Comparison of ENCODE assay signal across 19 cellular contexts in genomic region chr3:126781406-126781805, GRCh38.
DNase-seq lines count a peak whose midpoint lies in the region; ATAC-seq and TF ChIP-seq lines count a peak whose summit lies in the region.
"Had no signal": no experiment of that assay in that cellular context is flagged by ENCODE, and none has a peak within 500 bp of the region (broad histone marks: within the 10 kb centered on the region; RNA-seq: fewer than 3 reads in every experiment).

No MANE protein-coding gene starts in this region.

- H3K9ac ChIP-seq in IMR-90 (ENCODE audit: low read depth, low read length): no peak overlapping the region

- H3K4me1 ChIP-seq in ACC112 (ENCODE audit: control insufficient read depth, insufficient read depth, low read length, unreplicated experiment) (peaks cover 23% of the 10 kb centered on the region), IMR-90 (ENCODE audit: control insufficient read depth, insufficient read depth, low read length) (peaks cover 15% of the 10 kb centered on the region)

- H3K9me3 ChIP-seq in IMR-90 (ENCODE audit: control insufficient read depth, insufficient read depth, low read length): no peaks in the 10 kb centered on the region
- H3K9me3 ChIP-seq: upper lobe of left lung had no signal

- in situ Hi-C loops in IMR-90 (cut with MboI; ENCODE audit: low sequenced_read_pairs): no loop called here

- TF ChIP-seq RAD21 in IMR-90 (IDR thresholded peaks at IDR 0.05; ENCODE audit: low read length): no peak

- H3K9me3 Mint-ChIP-seq in nephron: no peaks in the 10 kb centered on the region
- H3K9me3 Mint-ChIP-seq: memory B cell had no signal

- peak overlapping the region; percentile 54 for H3K14ac ChIP-seq in IMR-90 (replicated peaks; ENCODE audit: low read depth, low read length)

- H4K5ac ChIP-seq in IMR-90 (ENCODE audit: low read depth, low read length): no peak overlapping the region; the same call in 1 of the 2 replicates

- H2BK20ac ChIP-seq in IMR-90 (ENCODE audit: low read depth, low read length): peak overlapping the region; percentile 51; the same call in 1 of the 2 replicates

- H3K27me3 ChIP-seq in ACC112 (ENCODE audit: insufficient read depth, low read length) (no peaks in the 10 kb centered on the region), IMR-90 (ENCODE audit: control insufficient read depth, insufficient read depth, low read length) (no peaks in the 10 kb centered on the region)
- H3K27me3 ChIP-seq: upper lobe of left lung had no signal

- H3K36me3 ChIP-seq in ACC112 (ENCODE audit: insufficient read depth, low read length) (no peaks in the 10 kb centered on the region), IMR-90 (ENCODE audit: control insufficient read depth, insufficient read depth, low read length) (no peaks in the 10 kb centered on the region)
- H3K36me3 ChIP-seq: upper lobe of left lung had no signal

- no peaks in the 10 kb centered on the region for H3K79me2 ChIP-seq in ACC112 (ENCODE audit: control insufficient read depth, insufficient read depth, low read length, unreplicated experiment)

- peaks cover 8% of the 10 kb centered on the region; the same call in 1 of the 2 replicates for H4K20me1 ChIP-seq in IMR-90 (ENCODE audit: insufficient read depth, low read length)

- H3K9me1 ChIP-seq in IMR-90 (ENCODE audit: insufficient read depth, low read length): peaks cover 13% of the 10 kb centered on the region

- peak overlapping the region; percentile 91 for H2BK5ac ChIP-seq in IMR-90 (ENCODE audit: low read depth, low read length, poor library complexity, severe bottlenecking)

- peak overlapping the region; percentile 35; the same call in 1 of the 2 replicates for H3K56ac ChIP-seq in IMR-90 (ENCODE audit: extremely low read depth, insufficient read depth, low read length)

- no peaks in the 10 kb centered on the region for H3K27me3 Mint-ChIP-seq in nephron (ENCODE audit: low read depth)
- H3K27me3 Mint-ChIP-seq: activated naive CD4-positive, alpha-beta T cell treated with anti-CD3 and anti-CD28 coated beads, Interleukin-2, amount 10 ng/mL, durations not matched to agents 7 days and 5 days; memory B cell had no signal

- H3K4me3 Mint-ChIP-seq in nephron: no peak overlapping the region
- H3K4me3 Mint-ChIP-seq: activated naive CD4-positive, alpha-beta T cell treated with anti-CD3 and anti-CD28 coated beads, Interleukin-2, amount 10 ng/mL, durations not matched to agents 7 days and 5 days; memory B cell had no signal

- dilution Hi-C loops in IMR-90 (cut with HindIII; ENCODE audit: low sequenced_read_pairs, unreplicated experiment): no loop called here

- DNase-seq in IMR-90 (no peak), cerebellar cortex (ENCODE audit: low spot score) (peak; percentile 41), NCI-H1092 treated with DMSO at 0.1 percent for 48 hours (lab: John Stamatoyannopoulos, UW) (no peak), left lobe of liver (ENCODE audit: low spot score) (no peak), GM10248 (ENCODE audit: extremely low spot score) (no peak), ureter (ENCODE audit: low spot score) (no peak)
- DNase-seq: activated CD4-positive, alpha-beta T cell treated with anti-CD3 and anti-CD28 coated beads, Interleukin-2, amount 50 U/mL, for 4 hours; activated naive CD4-positive, alpha-beta T cell treated with anti-CD3 and anti-CD28 coated beads, Interleukin-2, amount 10 ng/mL, durations not matched to agents 7 days and 5 days; activated T-cell treated with anti-CD3 and anti-CD28 coated beads, Interleukin-2, amount 50 U/mL, for 1 hour; glutamatergic neuron; NCI-H1048; NCI-H2081 treated with DMSO at 0.1 percent for 48 hours; stimulated activated naive CD8-positive, alpha-beta T cell treated with anti-CD3 and anti-CD28 coated beads, Interleukin-15, Interleukin-2, amounts not matched to agents 100 U/mL and 50 U/mL, for 24 hours; upper lobe of left lung had no signal

- POLR2A ChIA-PET in IMR-90 (lab: Charles Lee; ENCODE audit: unreplicated experiment) (no interaction called here), GM10248 (lab: Yijun Ruan, JAX) (no interaction called here)

- H3K4ac ChIP-seq in IMR-90 (ENCODE audit: low read depth, low read length): peak overlapping the region; percentile 12

- peaks cover 45% of the 10 kb centered on the region for H3K4me1 Mint-ChIP-seq in nephron
- H3K4me1 Mint-ChIP-seq: activated naive CD4-positive, alpha-beta T cell treated with anti-CD3 and anti-CD28 coated beads, Interleukin-2, amount 10 ng/mL, durations not matched to agents 7 days and 5 days had no signal

- H3K79me1 ChIP-seq in IMR-90 (ENCODE audit: low read depth in 1 of 2, low read length in 2 of 2): peaks cover 8 to 9% of the 10 kb centered on the region in 2 experiments; a peak in 2 of 4 replicates

- peak; percentile 3; the same call in 1 of the 2 replicates for ATAC-seq in IMR-90 (ENCODE audit: low read depth)
- no peak for ATAC-seq in left lobe of liver
- ATAC-seq: GM12878; stimulated activated naive CD8-positive, alpha-beta T cell treated with anti-CD3 and anti-CD28 coated beads, Interleukin-15, Interleukin-2, amounts not matched to agents 100 U/mL and 50 U/mL, for 24 hours had no signal

- no peaks in the 10 kb centered on the region for H3K36me3 Mint-ChIP-seq in nephron (ENCODE audit: low read depth)
- H3K36me3 Mint-ChIP-seq: activated naive CD4-positive, alpha-beta T cell treated with anti-CD3 and anti-CD28 coated beads, Interleukin-2, amount 10 ng/mL, durations not matched to agents 7 days and 5 days had no signal

- H4K8ac ChIP-seq in IMR-90 (ENCODE audit: low read depth in 2 of 2, low read length in 2 of 2): peak overlapping the region in 1 of 2 experiments; percentile 11; a peak in 2 of 4 replicates

- H2AK9ac ChIP-seq in IMR-90 (replicated peaks; ENCODE audit: low read depth, low read length, poor library complexity): no peak overlapping the region

- H4K91ac ChIP-seq in IMR-90 (ENCODE audit: insufficient read depth, low read depth, low read length): peak overlapping the region; percentile 66; the same call in 1 of the 2 replicates

- intact Hi-C loops in IMR-90 (cut with micrococcal nuclease): no loop called here

- H2AFZ ChIP-seq in ACC112 (ENCODE audit: low read length, unreplicated experiment): peak overlapping the region; percentile 93
- peak overlapping the region; percentile 72 for H2AFZ ChIP-seq in IMR-90 (replicated peaks; ENCODE audit: low read length, poor library complexity)

- peak overlapping the region; percentile 4; the same call in 1 of the 2 replicates for H3K4me3 ChIP-seq in ACC112 (ENCODE audit: low read depth, low read length)
- H3K4me3 ChIP-seq in IMR-90 (ENCODE audit: insufficient read depth, low read depth, low read length): no peak overlapping the region
- H3K4me3 ChIP-seq: GM12878, upper lobe of left lung had no signal

- CTCF ChIA-PET in IMR-90 (lab: Yijun Ruan, JAX): no interaction called here
- CTCF ChIA-PET in GM10248 (lab: Yijun Ruan, JAX): no interaction called here

- no peak for TF ChIP-seq POLR2A in IMR-90 (IDR thresholded peaks at IDR 0.05; ENCODE audit: low read depth, low read length)

- H3K27ac ChIP-seq in ACC112 (ENCODE audit: low read depth, low read length) (peak overlapping the region; percentile 93), IMR-90 (ENCODE audit: insufficient read depth, low read length) (peak overlapping the region; percentile 19; the same call in 1 of the 2 replicates)
- H3K27ac ChIP-seq: HL-60 had no signal

- peak overlapping the region; percentile 66 to 84 (median 73) for H3K27ac Mint-ChIP-seq in nephron
- H3K27ac Mint-ChIP-seq: activated naive CD4-positive, alpha-beta T cell treated with anti-CD3 and anti-CD28 coated beads, Interleukin-2, amount 10 ng/mL, durations not matched to agents 7 days and 5 days had no signal

- BruUV-seq in IMR-90 (replicated peaks; lab: Mats Ljungman, UMichigan): no TSS peak

- H2BK120ac ChIP-seq in IMR-90 (ENCODE audit: low read depth, low read length): peak overlapping the region; percentile 29

- no peak overlapping the region for H3K18ac ChIP-seq in IMR-90 (ENCODE audit: low read depth, low read length)

- peak overlapping the region; percentile 29; the same call in 2 of the 3 replicates for H2BK15ac ChIP-seq in IMR-90 (ENCODE audit: low read depth, low read length)

- WGBS in IMR-90 (ENCODE audit: extremely low coverage in 2 of 2, insufficient read length in 1 of 2), 2 experiments: 83% methylated on average over 2 of the region's 3 CpGs; no CpG with 5 or more reads in 1 of the 2 experiments

- H2AK5ac ChIP-seq in IMR-90 (ENCODE audit: low read depth, low read length): no peak overlapping the region; the same call in 1 of the 2 replicates

- peak overlapping the region; percentile 2; the same call in 1 of the 2 replicates for H3K23ac ChIP-seq in IMR-90 (ENCODE audit: low read depth, low read length)

- TF ChIP-seq CTCF in IMR-90 (conservative IDR thresholded peaks at IDR 0.05; ENCODE audit: low read depth, low read length): no peak
- no peak for TF ChIP-seq CTCF in nephron (IDR thresholded peaks at IDR 0.05; ENCODE audit: unreplicated experiment in 3 of 3)
- TF ChIP-seq CTCF in GM10248 (IDR thresholded peaks at IDR 0.05; ENCODE audit: control extremely low read depth, extremely low read depth, low read depth, missing control alignments): no peak

- H3K4me2 ChIP-seq in IMR-90 (ENCODE audit: low read depth, low read length): peak overlapping the region; percentile 48

TF ChIP-seq in IMR-90, 13 proteins besides CTCF, POLR2A, EP300 and RAD21 (continues in another document):
- TF ChIP-seq MAZ (IDR thresholded peaks at IDR 0.05; ENCODE audit: borderline replicate concordance, low read depth, low read length) (no peak), MXI1 (IDR thresholded peaks at IDR 0.05; ENCODE audit: borderline replicate concordance, low read depth, low read length) (no peak), USF2 (IDR thresholded peaks at IDR 0.05; ENCODE audit: low read depth, low read length) (no peak), CHD1 (IDR thresholded peaks at IDR 0.05; ENCODE audit: low read depth, low read length) (no peak), ELK1 (IDR thresholded peaks at IDR 0.05; ENCODE audit: borderline replicate concordance, low read depth, low read length) (no peak), BHLHE40 (IDR thresholded peaks at IDR 0.05; ENCODE audit: low read depth, low read length) (no peak)
